ENCODE assay signal across 8 cellular contexts in genomic region chr2:37672870-37673184, GRCh38. TPM values are rescaled to one million over a fixed set of nuclear protein-coding genes. Genes with fewer than 3 reads are reported as not detected.
DNase-seq lines count a peak whose midpoint lies in the region; ATAC-seq, FAIRE-seq and TF ChIP-seq lines count a peak whose summit lies in the region.

No MANE protein-coding gene starts in this region.

- peaks cover 5 to 6% of the 10 kb centered on the region in 2 donors for H3K36me3 Mint-ChIP-seq in activated T-cell treated with anti-CD3 and anti-CD28 coated beads, Interleukin-2, amount 50 U/mL, for 72 hours (ENCODE audit: insufficient read depth in 2 of 2)

- H3K27me3 ChIP-seq in K562 (ENCODE audit: control insufficient read depth in 2 of 2, insufficient read depth in 2 of 2, low read length in 2 of 2) = peaks cover 0 to 12% of the 10 kb centered on the region in 2 experiments; a peak in 2 of 5 replicates
- no peaks in the 10 kb centered on the region for H3K27me3 ChIP-seq in lower lobe of right lung (ENCODE audit: low read depth)
- no peaks in the 10 kb centered on the region for H3K27me3 ChIP-seq in transverse colon

- no peak for TF ChIP-seq RAD21 in K562 (CRISPR knock-in tag; conservative IDR thresholded peaks at IDR 0.05 in 1 of 2, IDR thresholded peaks at IDR 0.05 in 1 of 2)

- no peaks in the 10 kb centered on the region for H3K27me3 Mint-ChIP-seq in activated T-cell treated with anti-CD3 and anti-CD28 coated beads, Interleukin-2, amount 50 U/mL, for 72 hours (ENCODE audit: low read depth)

- DNase-seq in activated T-cell treated with anti-CD3 and anti-CD28 coated beads, Interleukin-2, amount 50 U/mL, for 72 hours = no peak
- no peak for DNase-seq in activated T-cell treated with anti-CD3 and anti-CD28 coated beads, Interleukin-2, amount 50 U/mL, for 48 hours
- DNase-seq in K562 (ENCODE audit: extremely low read depth in 1 of 4, low spot score in 3 of 4) (no peak), lower lobe of right lung (no peak), transverse colon (no peak), NCI-H2029 treated with DMSO at 0.1 percent for 48 hours (lab: John Stamatoyannopoulos, UW) (no peak), HuH-7.5 (ENCODE audit: low spot score) (no peak), nucleus accumbens (lab: John Stamatoyannopoulos, UW) (no peak)

- in situ Hi-C loops in K562 (cut with MboI) (no loop called here), transverse colon (cut with MboI; ENCODE audit: low pct_ligation_motif_present in 1 of 4, low pct_unique_long_range_greater_than_20kb in 1 of 4, low sequenced_read_pairs in 3 of 4) (loop anchor here in 2 of 4 donors (10.0 to 25.0 kb wide), 2 partner anchors 258 to 261 kb away; no protein-coding TSS in a partner anchor)

- no peak for ATAC-seq in activated T-cell treated with anti-CD3 and anti-CD28 coated beads, Interleukin-2, amount 50 U/mL, for 72 hours (replicated peaks in 1 of 2)
- ATAC-seq in K562 = no peak
- ATAC-seq in lower lobe of right lung = no peak

- no TSS peak for BruUV-seq in K562 (replicated peaks; lab: Mats Ljungman, UMichigan)

- H3K4me2 ChIP-seq in K562 (ENCODE audit: insufficient read depth, low read length) = peak overlapping the region; percentile 78

- peak; percentile 83 for FAIRE-seq in K562 (lab: Jason Lieb, UNC)

- peak overlapping the region; percentile 20 for H3K27ac Mint-ChIP-seq in activated T-cell treated with anti-CD3 and anti-CD28 coated beads, Interleukin-2, amount 50 U/mL, for 72 hours

- CTCF ChIA-PET in K562 (lab: Yijun Ruan, JAX; ENCODE audit: low intra/inter-chr PET ratio) = no interaction called here

- no peaks in the 10 kb centered on the region for H3K9me3 ChIP-seq in K562 (replicated peaks; ENCODE audit: control insufficient read depth, insufficient read depth, low read depth, low read length)
- H3K9me3 ChIP-seq in lower lobe of right lung = no peaks in the 10 kb centered on the region
- H3K9me3 ChIP-seq in transverse colon = no peaks in the 10 kb centered on the region

- H3K27ac ChIP-seq in K562 (ENCODE audit: extremely low read depth, low read depth, low read length) (peak overlapping the region; percentile 33; the same call in 1 of the 3 replicates), lower lobe of right lung (peak overlapping the region; percentile 95), transverse colon (peak overlapping the region; percentile 93 to 96 (median 94))

- H4K20me1 ChIP-seq in K562 (replicated peaks; ENCODE audit: control insufficient read depth, insufficient read depth, low read length) = peaks cover 3% of the 10 kb centered on the region

- TF ChIP-seq POLR2A in K562 (conservative IDR thresholded peaks at IDR 0.05) (no peak), transverse colon (IDR thresholded peaks at IDR 0.05) (no peak)

- no peaks in the 10 kb centered on the region for H3K9me1 ChIP-seq in K562 (ENCODE audit: control insufficient read depth, insufficient read depth, low read length)

- H2AFZ ChIP-seq in K562 (ENCODE audit: low read depth, low read length) = peak overlapping the region; percentile 90

- H3K4me1 ChIP-seq in K562 (replicated peaks in 1 of 2; ENCODE audit: control insufficient read depth in 2 of 2, insufficient read depth in 2 of 2, low read length in 2 of 2) (peaks cover 13 to 22% of the 10 kb centered on the region in 2 experiments; a peak in 4 of 5 replicates), lower lobe of right lung (peaks cover 43% of the 10 kb centered on the region), transverse colon (peaks cover 0 to 36% (median 12%) of the 10 kb centered on the region in 4 donors)

- H3K4me3 ChIP-seq in K562 = peak overlapping the region; percentile 67
- H3K4me3 ChIP-seq in lower lobe of right lung = peak overlapping the region; percentile 97
- peak overlapping the region in 3 of 4 donors; percentile 68 to 84 (median 82) for H3K4me3 ChIP-seq in transverse colon

- no peaks in the 10 kb centered on the region for H3K9me3 Mint-ChIP-seq in activated T-cell treated with anti-CD3 and anti-CD28 coated beads, Interleukin-2, amount 50 U/mL, for 72 hours

- H3K4me3 Mint-ChIP-seq in activated T-cell treated with anti-CD3 and anti-CD28 coated beads, Interleukin-2, amount 50 U/mL, for 72 hours = peak overlapping the region; percentile 92 to 99

- peak overlapping the region; percentile 59 to 91 for H3K9ac ChIP-seq in K562 (ENCODE audit: insufficient read depth in 1 of 2, low read depth in 2 of 2, low read length in 2 of 2)

- TF ChIP-seq EP300 in K562 (IDR thresholded peaks at IDR 0.05; ENCODE audit: low read length) (no peak), transverse colon (IDR thresholded peaks at IDR 0.05; ENCODE audit: low read depth) (no peak)

- H3K4me1 Mint-ChIP-seq in activated T-cell treated with anti-CD3 and anti-CD28 coated beads, Interleukin-2, amount 50 U/mL, for 72 hours (ENCODE audit: low read depth) = peaks cover 42% of the 10 kb centered on the region

- TF ChIP-seq CTCF in K562 (IDR thresholded peaks at IDR 0.05 in 2 of 3, conservative IDR thresholded peaks at IDR 0.05 in 1 of 3; ENCODE audit: insufficient read depth in 2 of 3, low read depth in 1 of 3, low read length in 3 of 3) (no peak), lower lobe of right lung (IDR thresholded peaks at IDR 0.05) (no peak), transverse colon (IDR thresholded peaks at IDR 0.05) (no peak)

- WGBS in K562 (ENCODE audit: insufficient coverage, low coverage, missing lambda C conversion rate) = 5% methylated on average over 7 of the region's 7 CpGs
- 9 to 21% methylated on average over 6 of the region's 7 CpGs for WGBS in transverse colon (ENCODE audit: low coverage in 1 of 2), 2 donors

- H3K36me3 ChIP-seq in K562 (ENCODE audit: control insufficient read depth, insufficient read depth, low read length) (no peaks in the 10 kb centered on the region), lower lobe of right lung (no peaks in the 10 kb centered on the region), transverse colon (no peaks in the 10 kb centered on the region)

- H3K79me2 ChIP-seq in K562 (ENCODE audit: control insufficient read depth, insufficient read depth, low read length) = no peaks in the 10 kb centered on the region; the same call in 2 of the 3 replicates

- POLR2A ChIA-PET in K562 (lab: Yijun Ruan, JAX) = no interaction called here

- intact Hi-C loops in K562 (cut with micrococcal nuclease) (no loop called here), lower lobe of right lung (cut with DNase I) (no loop called here), transverse colon (cut with DNase I; ENCODE audit: low total_unique reads) (loop anchor here (5.0 kb wide), 1 partner anchor 104 kb away; no protein-coding TSS in a partner anchor)

TF ChIP-seq in K562, 482 proteins besides CTCF, POLR2A, EP300 and RAD21 (continues in another document):
- TF ChIP-seq NR2C1 (IDR thresholded peaks at IDR 0.05) (no peak), NR2C1 (tag; IDR thresholded peaks at IDR 0.05) (peak; percentile 30; the same call in 1 of the 2 replicates), MAFK (IDR thresholded peaks at IDR 0.05; ENCODE audit: low read length) (no peak), ID3 (CRISPR knock-in tag; IDR thresholded peaks at IDR 0.05) (no peak), ID3 (tag; IDR thresholded peaks at IDR 0.05) (no peak)

RNA-seq across cellular contexts. Expression of gene CDC42EP3, which starts 1.4 kb away (rescaled TPM):
- 10 to 100 TPM; 27.0 to 28.9 TPM for total RNA-seq in activated T-cell treated with anti-CD3 and anti-CD28 coated beads, Interleukin-2, amount 50 U/mL, for 72 hours
- 0.40 and 0.49 TPM in 2 replicates for total RNA-seq in K562 (2011; cell fraction: chromatin; rRNA removed; ENCODE audit: low replicate concordance)
- 0.50 and 0.53 TPM in 2 replicates for total RNA-seq in K562 (2011; cell fraction: nucleolus; rRNA removed)
- total RNA-seq in K562 (2011; cell fraction: nucleoplasm; rRNA removed) = 0.59 and 1.1 TPM in 2 replicates
- total RNA-seq in K562 (2014; rRNA removed) (1.8 and 3.6 TPM in 2 replicates), K562 (2014; rRNA removed; fragmentation: Illumina TruSeq; extraction: Trizol) (3.4 and 3.8 TPM in 2 replicates), K562 (2015; rRNA removed; fragmentation: Illumina TruSeq; extraction: Trizol) (1.9 and 2.0 TPM in 2 replicates), K562 (2021) (2.5 and 4.2 TPM in 2 replicates), lower lobe of right lung (73.1 TPM), transverse colon (100 to 1,000 TPM in 1 of 4 donors, 10 to 100 TPM in 3; 20.6 to 104 (median 31.8) TPM)
- polyA plus RNA-seq in K562 (2011; rRNA removed) (0.72 and 2.0 TPM in 2 replicates), K562 (2014; fragmentation: Illumina TruSeq; extraction: Trizol) (4.1 and 6.4 TPM in 2 replicates), K562 (2014; fragmentation: Nextera tagmentation; extraction: Ambion mirVana) (under 1 TPM; 0.74 to 0.77 TPM), K562 (2014; rRNA removed) (3.1 and 3.4 TPM in 2 replicates)
- polyA plus RNA-seq in K562 (2011; cell fraction: cytosol; rRNA removed) = 0.69 and 1.8 TPM in 2 replicates
- polyA plus RNA-seq in K562 (2011; cell fraction: nucleus; rRNA removed) = 0.78 and 1.8 TPM in 2 replicates
- polyA plus RNA-seq in K562 (2012) = 1.9 and 3.4 TPM in 2 replicates
- polyA minus RNA-seq in K562 (2011; rRNA and poly(A)+ RNA removed) = 0.35 and 2.1 TPM in 2 replicates
- polyA minus RNA-seq in K562 (2011; cell fraction: cytosol; rRNA and poly(A)+ RNA removed) = 0.57 and 0.64 TPM in 2 replicates
- 0.27 and 1.2 TPM in 2 replicates for polyA minus RNA-seq in K562 (2011; cell fraction: nucleus; rRNA and poly(A)+ RNA removed)

Comparison
In these comparisons a context has a peak if more than half of its experiments do, and no peak if none do; other contexts are left out.
1. H3K27ac ChIP-seq: peak in every context shown above with its lines; median percentile 95 in lower lobe of right lung; 94 in transverse colon; 33 in K562.
2. RNA of gene CDC42EP3, which starts 1.4 kb away (total RNA-seq): 73.1 TPM in lower lobe of right lung (single experiment), 20.6 to 104 TPM in transverse colon and 27.0 to 28.9 TPM in activated T-cell treated with anti-CD3 and anti-CD28 coated beads, Interleukin-2, amount 50 U/mL, for 72 hours; 0.40 to 4.2 TPM in K562; every median in the first group is over 4 times any median in the second.
3. Peak in every context shown above with its lines, with median percentiles within 50 percentile points of each other: H3K4me3 ChIP-seq.